ENCODE assay signal across 24 cellular contexts in genomic region chr11:14702760-14703159, GRCh38.
"Had no signal": no experiment of that assay in that cellular context is flagged by ENCODE, and none has a peak within 500 bp of the region (broad histone marks: within the 10 kb centered on the region; RNA-seq: fewer than 3 reads in every experiment).

No MANE protein-coding gene starts in this region.

- H3K4me1 Mint-ChIP-seq: endodermal cell had no signal

- DNase-seq: colonic mucosa; cortex of kidney; effector CD8-positive, alpha-beta T cell; effector memory CD8-positive, alpha-beta T cell; endodermal cell; erythroblast; esophagus squamous epithelium; foreskin fibroblast; foreskin melanocyte; gastrocnemius medialis; glutamatergic neuron; head of caudate nucleus; heart right ventricle; hippocampal formation; left cardiac atrium; left lung; left ventricle myocardium superior; lower lobe of right lung; mesenchymal stem cell; mucosa of descending colon; naive B cell had no signal

- H3K4me3 Mint-ChIP-seq: dendritic cell treated with granulocyte-macrophage colony-stimulating factor and Interleukin-4, amounts not matched to agents 40 ng/mL and 50 ng/mL, for 4 days; effector memory CD8-positive, alpha-beta T cell; endodermal cell; mesothelial cell of epicardium; naive B cell had no signal

- H3K27me3 Mint-ChIP-seq: dendritic cell treated with granulocyte-macrophage colony-stimulating factor and Interleukin-4, amounts not matched to agents 40 ng/mL and 50 ng/mL, for 4 days; effector memory CD8-positive, alpha-beta T cell had no signal

- H3K27ac Mint-ChIP-seq: dendritic cell treated with granulocyte-macrophage colony-stimulating factor and Interleukin-4, amounts not matched to agents 40 ng/mL and 50 ng/mL, for 4 days; effector memory CD8-positive, alpha-beta T cell; endodermal cell; mesothelial cell of epicardium; naive B cell had no signal

- ATAC-seq: effector memory CD8-positive, alpha-beta T cell; esophagus mucosa; gastrocnemius medialis; heart right ventricle; left cardiac atrium; left lung; left ventricle myocardium superior; lower lobe of right lung; mucosa of descending colon had no signal
